Comparison of ENCODE assay signal across 19 cellular contexts in genomic region chr7:130868150-130868549, GRCh38.
DNase-seq lines count a peak whose midpoint lies in the region; ATAC-seq and TF ChIP-seq lines count a peak whose summit lies in the region.
"Had no signal": no experiment of that assay in that cellular context is flagged by ENCODE, and none has a peak within 500 bp of the region (broad histone marks: within the 10 kb centered on the region; RNA-seq: fewer than 3 reads in every experiment).

No MANE protein-coding gene starts in this region.

- DNase-seq in activated CD4-positive, alpha-beta T cell treated with anti-CD3 and anti-CD28 coated beads for 36 hours, result no peak
- no peak for DNase-seq in activated CD4-positive, alpha-beta T cell treated with anti-CD3 and anti-CD28 coated beads, Interleukin-2, amount 50 U/mL, for 1 hour
- DNase-seq in Calu3, result no peak
- no peak for DNase-seq in activated naive CD8-positive, alpha-beta T cell treated with anti-CD3 and anti-CD28 coated beads, Interleukin-2, amount 50 U/mL, for 24 hours
- DNase-seq in memory B cell (ENCODE audit: low spot score in 2 of 2), result no peak
- no peak for DNase-seq in brain microvascular endothelial cell
- no peak for DNase-seq in activated T-helper 1 cell treated with anti-CD3 and anti-CD28 coated beads, Interleukin-12 subunit alpha, Interleukin-12 subunit beta, Interleukin-2, Interleukin-4 antibody, amounts not matched to agents 30 ng/mL and 10 ng/mL and 1 ng/mL, durations not matched to agents 14 hours and 24 hours and 36 hours (ENCODE audit: low spot score)
- DNase-seq: activated CD4-positive, CD25-positive, alpha-beta regulatory T cell treated with anti-CD3 and anti-CD28 coated beads, Interleukin-2, amount 50 U/mL, for 72 hours; activated effector memory CD4-positive, alpha-beta T cell treated with anti-CD3 and anti-CD28 coated beads, Interleukin-2, amount 50 U/mL, for 16 hours; CD8-positive, alpha-beta T cell; KG1; left ventricle myocardium inferior; NCI-H146; NCI-H524; stimulated activated CD4-positive, alpha-beta T cell treated with anti-CD3 and anti-CD28 coated beads, Interleukin-2, amount 100 ng/mL, for 24 hours; stimulated activated naive CD4-positive, alpha-beta T cell had no signal

- BruUV-seq in Calu3 (replicated peaks; lab: Mats Ljungman, UMichigan), result no TSS peak

- H3K4me3 Mint-ChIP-seq in activated CD4-positive, alpha-beta T cell treated with anti-CD3 and anti-CD28 coated beads for 36 hours, result peak overlapping the region; percentile 8
- no peak overlapping the region for H3K4me3 Mint-ChIP-seq in Calu3 (ENCODE audit: low read depth, unreplicated experiment)
- no peak overlapping the region for H3K4me3 Mint-ChIP-seq in activated naive CD8-positive, alpha-beta T cell treated with anti-CD3 and anti-CD28 coated beads, Interleukin-2, amount 50 U/mL, for 24 hours
- no peak overlapping the region for H3K4me3 Mint-ChIP-seq in memory B cell
- no peak overlapping the region for H3K4me3 Mint-ChIP-seq in activated T-helper 1 cell treated with anti-CD3 and anti-CD28 coated beads, Interleukin-12 subunit alpha, Interleukin-12 subunit beta, Interleukin-2, Interleukin-4 antibody, amounts not matched to agents 30 ng/mL and 10 ng/mL and 1 ng/mL, durations not matched to agents 14 hours and 24 hours and 36 hours
- H3K4me3 Mint-ChIP-seq: CD8-positive, alpha-beta T cell had no signal

- H3K27me3 ChIP-seq in brain microvascular endothelial cell (replicated peaks), result no peaks in the 10 kb centered on the region

- ATAC-seq in activated CD4-positive, alpha-beta T cell treated with anti-CD3 and anti-CD28 coated beads for 36 hours, result no peak
- no peak for ATAC-seq in activated naive CD8-positive, alpha-beta T cell treated with anti-CD3 and anti-CD28 coated beads, Interleukin-2, amount 50 U/mL, for 24 hours
- no peak for ATAC-seq in memory B cell (ENCODE audit: low read depth)
- ATAC-seq in GM21737 (IDR thresholded peaks at IDR 0.05; ENCODE audit: unreplicated experiment), result no peak
- ATAC-seq: CD8-positive, alpha-beta T cell had no signal

- peaks cover 5% of the 10 kb centered on the region for H3K9me3 Mint-ChIP-seq in activated CD4-positive, alpha-beta T cell treated with anti-CD3 and anti-CD28 coated beads for 36 hours (ENCODE audit: low read depth)
- H3K9me3 Mint-ChIP-seq in Calu3 (ENCODE audit: low read depth, unreplicated experiment), result peaks cover 4% of the 10 kb centered on the region
- H3K9me3 Mint-ChIP-seq in activated naive CD8-positive, alpha-beta T cell treated with anti-CD3 and anti-CD28 coated beads, Interleukin-2, amount 50 U/mL, for 24 hours, result peaks cover 11% of the 10 kb centered on the region
- H3K9me3 Mint-ChIP-seq in memory B cell, result peaks cover 4% of the 10 kb centered on the region
- H3K9me3 Mint-ChIP-seq in activated T-helper 1 cell treated with anti-CD3 and anti-CD28 coated beads, Interleukin-12 subunit alpha, Interleukin-12 subunit beta, Interleukin-2, Interleukin-4 antibody, amounts not matched to agents 30 ng/mL and 10 ng/mL and 1 ng/mL, durations not matched to agents 14 hours and 24 hours and 36 hours, result peaks cover 14% of the 10 kb centered on the region
- H3K9me3 Mint-ChIP-seq: CD8-positive, alpha-beta T cell had no signal

- in situ Hi-C loops in brain microvascular endothelial cell (cut with HindIII; ENCODE audit: low pct_ligation_motif_present, low sequenced_read_pairs), result no loop called here

- H3K4me1 Mint-ChIP-seq in activated CD4-positive, alpha-beta T cell treated with anti-CD3 and anti-CD28 coated beads for 36 hours, result peaks cover 4% of the 10 kb centered on the region
- peaks cover 25% of the 10 kb centered on the region for H3K4me1 Mint-ChIP-seq in Calu3 (ENCODE audit: low read depth, unreplicated experiment)
- peaks cover 3% of the 10 kb centered on the region for H3K4me1 Mint-ChIP-seq in activated naive CD8-positive, alpha-beta T cell treated with anti-CD3 and anti-CD28 coated beads, Interleukin-2, amount 50 U/mL, for 24 hours
- peaks cover 7% of the 10 kb centered on the region for H3K4me1 Mint-ChIP-seq in memory B cell
- peaks cover 6% of the 10 kb centered on the region for H3K4me1 Mint-ChIP-seq in activated T-helper 1 cell treated with anti-CD3 and anti-CD28 coated beads, Interleukin-12 subunit alpha, Interleukin-12 subunit beta, Interleukin-2, Interleukin-4 antibody, amounts not matched to agents 30 ng/mL and 10 ng/mL and 1 ng/mL, durations not matched to agents 14 hours and 24 hours and 36 hours (ENCODE audit: low read depth)

- no peak overlapping the region for H3K27ac ChIP-seq in brain microvascular endothelial cell
- H3K27ac ChIP-seq: 22Rv1, left ventricle myocardium inferior, prostate gland had no signal

- H3K4me3 ChIP-seq in brain microvascular endothelial cell (ENCODE audit: low read depth, low read length), result no peak overlapping the region
- H3K4me3 ChIP-seq: left ventricle myocardium inferior, prostate gland had no signal

- POLR2A ChIA-PET in activated CD4-positive, alpha-beta T cell treated with anti-CD3 and anti-CD28 coated beads for 36 hours (lab: Charles Lee), result no interaction called here

- CTCF ChIA-PET in activated CD4-positive, alpha-beta T cell treated with anti-CD3 and anti-CD28 coated beads for 36 hours (lab: Charles Lee), result interaction anchor here (1.0 kb wide), 2 partner anchors 29 to 172 kb away, joined by 3 to 4 read pairs; no protein-coding TSS in a partner anchor
- CTCF ChIA-PET in Calu3 (lab: Charles Lee), result interaction anchor here (0.6 kb wide), 1 partner anchor 39 kb away, joined by 4 read pairs; no protein-coding TSS in a partner anchor

- peaks cover 86% of the 10 kb centered on the region for H3K36me3 Mint-ChIP-seq in activated CD4-positive, alpha-beta T cell treated with anti-CD3 and anti-CD28 coated beads for 36 hours (ENCODE audit: low read depth)
- H3K36me3 Mint-ChIP-seq in Calu3 (ENCODE audit: insufficient read depth, unreplicated experiment) (peaks cover 92% of the 10 kb centered on the region), memory B cell (peaks cover 39% of the 10 kb centered on the region)
- H3K36me3 Mint-ChIP-seq in activated naive CD8-positive, alpha-beta T cell treated with anti-CD3 and anti-CD28 coated beads, Interleukin-2, amount 50 U/mL, for 24 hours (ENCODE audit: low read depth), result peaks cover 82% of the 10 kb centered on the region
- H3K36me3 Mint-ChIP-seq in activated T-helper 1 cell treated with anti-CD3 and anti-CD28 coated beads, Interleukin-12 subunit alpha, Interleukin-12 subunit beta, Interleukin-2, Interleukin-4 antibody, amounts not matched to agents 30 ng/mL and 10 ng/mL and 1 ng/mL, durations not matched to agents 14 hours and 24 hours and 36 hours (ENCODE audit: low read depth), result peaks cover 73% of the 10 kb centered on the region

- H3K27ac Mint-ChIP-seq in activated CD4-positive, alpha-beta T cell treated with anti-CD3 and anti-CD28 coated beads for 36 hours, result peak overlapping the region; percentile 47
- H3K27ac Mint-ChIP-seq in Calu3 (ENCODE audit: unreplicated experiment) (peak overlapping the region; percentile 55), memory B cell (peak overlapping the region; percentile 12)
- H3K27ac Mint-ChIP-seq in activated naive CD8-positive, alpha-beta T cell treated with anti-CD3 and anti-CD28 coated beads, Interleukin-2, amount 50 U/mL, for 24 hours, result peak overlapping the region; percentile 74
- no peak overlapping the region for H3K27ac Mint-ChIP-seq in activated T-helper 1 cell treated with anti-CD3 and anti-CD28 coated beads, Interleukin-12 subunit alpha, Interleukin-12 subunit beta, Interleukin-2, Interleukin-4 antibody, amounts not matched to agents 30 ng/mL and 10 ng/mL and 1 ng/mL, durations not matched to agents 14 hours and 24 hours and 36 hours
- H3K27ac Mint-ChIP-seq: CD8-positive, alpha-beta T cell had no signal

- no peaks in the 10 kb centered on the region for H3K27me3 Mint-ChIP-seq in activated CD4-positive, alpha-beta T cell treated with anti-CD3 and anti-CD28 coated beads for 36 hours
- H3K27me3 Mint-ChIP-seq in Calu3 (ENCODE audit: unreplicated experiment) (no peaks in the 10 kb centered on the region), memory B cell (no peaks in the 10 kb centered on the region)
- no peaks in the 10 kb centered on the region for H3K27me3 Mint-ChIP-seq in activated naive CD8-positive, alpha-beta T cell treated with anti-CD3 and anti-CD28 coated beads, Interleukin-2, amount 50 U/mL, for 24 hours
- no peaks in the 10 kb centered on the region for H3K27me3 Mint-ChIP-seq in activated T-helper 1 cell treated with anti-CD3 and anti-CD28 coated beads, Interleukin-12 subunit alpha, Interleukin-12 subunit beta, Interleukin-2, Interleukin-4 antibody, amounts not matched to agents 30 ng/mL and 10 ng/mL and 1 ng/mL, durations not matched to agents 14 hours and 24 hours and 36 hours (ENCODE audit: insufficient read depth)

- peaks cover 58% of the 10 kb centered on the region for H3K36me3 ChIP-seq in brain microvascular endothelial cell (replicated peaks)

- TF ChIP-seq CTCF in Calu3 (IDR thresholded peaks at IDR 0.05; ENCODE audit: unreplicated experiment) (no peak), brain microvascular endothelial cell (IDR thresholded peaks at IDR 0.05; ENCODE audit: low read depth, low read length, missing control alignments) (no peak)

- intact Hi-C loops in activated CD4-positive, alpha-beta T cell treated with anti-CD3 and anti-CD28 coated beads for 36 hours (cut with DNase I, micrococcal nuclease), result no loop called here
- intact Hi-C loops in Calu3 (cut with micrococcal nuclease; ENCODE audit: unreplicated experiment), result no loop called here
- intact Hi-C loops in activated T-helper 1 cell treated with anti-CD3 and anti-CD28 coated beads, Interleukin-12 subunit alpha, Interleukin-12 subunit beta, Interleukin-2, Interleukin-4 antibody, amounts not matched to agents 30 ng/mL and 10 ng/mL and 1 ng/mL, durations not matched to agents 14 hours and 24 hours and 36 hours (cut with micrococcal nuclease), result no loop called here
